ENCODE assay signal across 24 cellular contexts in genomic region chr14:100115726-100116125, GRCh38. TPM values are rescaled to one million over a fixed set of nuclear protein-coding genes. Genes with fewer than 3 reads are reported as not detected.
DNase-seq lines count a peak whose midpoint lies in the region; ATAC-seq and TF ChIP-seq lines count a peak whose summit lies in the region.
"Had no signal": no experiment of that assay in that cellular context is flagged by ENCODE, and none has a peak within 500 bp of the region (broad histone marks: within the 10 kb centered on the region; RNA-seq: fewer than 3 reads in every experiment).

No MANE protein-coding gene starts in this region.

- H3K27ac Mint-ChIP-seq in activated CD4-positive, alpha-beta T cell treated with anti-CD3 and anti-CD28 coated beads, Interleukin-2, amount 10 ng/mL, durations not matched to agents 24 days and 14 days, result peak overlapping the region; percentile 25
- H3K27ac Mint-ChIP-seq in immature natural killer cell, result peak overlapping the region in 4 of 6 donors; percentile 44 to 53 (median 52)
- H3K27ac Mint-ChIP-seq: dendritic cell treated with granulocyte-macrophage colony-stimulating factor and Interleukin-4, amounts not matched to agents 40 ng/mL and 50 ng/mL, for 4 days had no signal

- H3K9me3 Mint-ChIP-seq in activated CD4-positive, alpha-beta T cell treated with anti-CD3 and anti-CD28 coated beads, Interleukin-2, amount 10 ng/mL, durations not matched to agents 24 days and 14 days, result no peaks in the 10 kb centered on the region
- H3K9me3 Mint-ChIP-seq in immature natural killer cell, result no peaks in the 10 kb centered on the region
- H3K9me3 Mint-ChIP-seq: dendritic cell treated with granulocyte-macrophage colony-stimulating factor and Interleukin-4, amounts not matched to agents 40 ng/mL and 50 ng/mL, for 4 days had no signal

- H3K36me3 ChIP-seq in BE2C, result 0 out of 2 replicates have a peak, but pooled peaks cover 4% of the 10 kb centered on the region
- H3K36me3 ChIP-seq: left ventricle myocardium inferior had no signal

- no peak for DNase-seq in activated CD4-positive, alpha-beta T cell treated with anti-CD3 and anti-CD28 coated beads, Interleukin-2, amount 10 ng/mL, durations not matched to agents 24 days and 14 days
- no peak for DNase-seq in activated CD4-positive, alpha-beta T cell treated with anti-CD3 and anti-CD28 coated beads for 48 hours
- no peak for DNase-seq in immature natural killer cell
- DNase-seq in putamen (ENCODE audit: low spot score), result peak; percentile 83
- DNase-seq in BE2C, result no peak
- no peak for DNase-seq in NCI-H1417 treated with DMSO at 0.1 percent for 48 hours (lab: John Stamatoyannopoulos, UW)
- DNase-seq: activated gamma-delta T cell; body of pancreas; foreskin melanocyte; KG1; left ventricle myocardium inferior; NCI-H1048; NCI-H2081 treated with DMSO at 0.1 percent for 48 hours; NCI-H526 treated with DMSO at 0.1 percent for 48 hours; stimulated activated CD4-positive, alpha-beta T cell treated with anti-CD3 and anti-CD28 coated beads, Interleukin-2, amount 100 ng/mL, for 48 hours; testis had no signal

- H3K4me3 ChIP-seq in BE2C (ENCODE audit: low read depth, low read length), result no peak overlapping the region
- H3K4me3 ChIP-seq: body of pancreas, left ventricle myocardium inferior, testis had no signal

- H3K27me3 Mint-ChIP-seq in activated CD4-positive, alpha-beta T cell treated with anti-CD3 and anti-CD28 coated beads, Interleukin-2, amount 10 ng/mL, durations not matched to agents 24 days and 14 days, result no peaks in the 10 kb centered on the region
- peaks cover 0 to 11% (median 3%) of the 10 kb centered on the region in 3 donors for H3K27me3 Mint-ChIP-seq in immature natural killer cell (ENCODE audit: low read depth in 3 of 3)
- H3K27me3 Mint-ChIP-seq: dendritic cell treated with granulocyte-macrophage colony-stimulating factor and Interleukin-4, amounts not matched to agents 40 ng/mL and 50 ng/mL, for 4 days had no signal

- H3K9me3 ChIP-seq in BE2C, result no peaks in the 10 kb centered on the region; the same call in 1 of the 2 replicates
- H3K9me3 ChIP-seq: body of pancreas, left ventricle myocardium inferior, testis had no signal

- no peak for TF ChIP-seq CTCF in VCaP (conservative IDR thresholded peaks at IDR 0.05)
- no peak for TF ChIP-seq CTCF in BE2C (IDR thresholded peaks at IDR 0.05; ENCODE audit: low read depth, low read length)

- intact Hi-C loops in activated CD4-positive, alpha-beta T cell treated with anti-CD3 and anti-CD28 coated beads, Interleukin-2, amount 10 ng/mL, durations not matched to agents 24 days and 14 days (cut with micrococcal nuclease), result no loop called here

- H3K4me3 Mint-ChIP-seq in activated CD4-positive, alpha-beta T cell treated with anti-CD3 and anti-CD28 coated beads, Interleukin-2, amount 10 ng/mL, durations not matched to agents 24 days and 14 days, result no peak overlapping the region
- no peak overlapping the region for H3K4me3 Mint-ChIP-seq in immature natural killer cell
- H3K4me3 Mint-ChIP-seq: dendritic cell treated with granulocyte-macrophage colony-stimulating factor and Interleukin-4, amounts not matched to agents 40 ng/mL and 50 ng/mL, for 4 days had no signal

- peaks cover 35% of the 10 kb centered on the region for H3K4me1 Mint-ChIP-seq in activated CD4-positive, alpha-beta T cell treated with anti-CD3 and anti-CD28 coated beads, Interleukin-2, amount 10 ng/mL, durations not matched to agents 24 days and 14 days
- H3K4me1 Mint-ChIP-seq in immature natural killer cell, result peaks cover 43 to 71% of the 10 kb centered on the region in 2 donors

- peaks cover 67% of the 10 kb centered on the region for H3K36me3 Mint-ChIP-seq in activated CD4-positive, alpha-beta T cell treated with anti-CD3 and anti-CD28 coated beads, Interleukin-2, amount 10 ng/mL, durations not matched to agents 24 days and 14 days (ENCODE audit: low read depth)
- peaks cover 4 to 30% (median 18%) of the 10 kb centered on the region in 3 donors for H3K36me3 Mint-ChIP-seq in immature natural killer cell

- H3K27me3 ChIP-seq in BE2C, result no peaks in the 10 kb centered on the region
- H3K27me3 ChIP-seq: body of pancreas, testis had no signal

- no peaks in the 10 kb centered on the region for H3K4me1 ChIP-seq in BE2C
- H3K4me1 ChIP-seq: parathyroid adenoma, testis had no signal

- H3K27ac ChIP-seq in VCaP, result peak overlapping the region; percentile 85
- H3K27ac ChIP-seq: body of pancreas, C4-2B, epithelial cell of prostate, left ventricle myocardium inferior, parathyroid adenoma, testis had no signal

- ATAC-seq in GM18517 (IDR thresholded peaks at IDR 0.05; ENCODE audit: unreplicated experiment), result no peak
- ATAC-seq: body of pancreas, Right ventricle myocardium inferior had no signal

RNA-seq across cellular contexts. Expression of gene DEGS2, which starts 43.7 kb away (rescaled TPM):
- 0.09 and 0.35 TPM in 2 replicates for total RNA-seq in activated CD4-positive, alpha-beta T cell treated with anti-CD3 and anti-CD28 coated beads, Interleukin-2, amount 10 ng/mL, durations not matched to agents 24 days and 14 days
- 10 to 100 TPM in 2 of 3 donors, 1 to 10 TPM in 1; 7.8 to 21.7 (median 12.1) TPM for polyA plus RNA-seq in immature natural killer cell
- 0.32 TPM for polyA plus RNA-seq in BE2C (2012; ENCODE audit: insufficient read depth, insufficient read length, low read depth)
- total RNA-seq: A172, left ventricle myocardium inferior, Right ventricle myocardium inferior had no signal

RNA-seq across cellular contexts. Expression of gene EVL, which starts 50.5 kb away (rescaled TPM):
- 268 and 285 TPM in 2 replicates for total RNA-seq in activated CD4-positive, alpha-beta T cell treated with anti-CD3 and anti-CD28 coated beads, Interleukin-2, amount 10 ng/mL, durations not matched to agents 24 days and 14 days
- polyA plus RNA-seq in immature natural killer cell, result 100 to 1,000 TPM in 1 of 3 donors, 10 to 100 TPM in 2; 56.8 to 135 (median 76.3) TPM
- 190 TPM for polyA plus RNA-seq in BE2C (2012; ENCODE audit: insufficient read depth, insufficient read length, low read depth)
